In the genomic region with DNA sequence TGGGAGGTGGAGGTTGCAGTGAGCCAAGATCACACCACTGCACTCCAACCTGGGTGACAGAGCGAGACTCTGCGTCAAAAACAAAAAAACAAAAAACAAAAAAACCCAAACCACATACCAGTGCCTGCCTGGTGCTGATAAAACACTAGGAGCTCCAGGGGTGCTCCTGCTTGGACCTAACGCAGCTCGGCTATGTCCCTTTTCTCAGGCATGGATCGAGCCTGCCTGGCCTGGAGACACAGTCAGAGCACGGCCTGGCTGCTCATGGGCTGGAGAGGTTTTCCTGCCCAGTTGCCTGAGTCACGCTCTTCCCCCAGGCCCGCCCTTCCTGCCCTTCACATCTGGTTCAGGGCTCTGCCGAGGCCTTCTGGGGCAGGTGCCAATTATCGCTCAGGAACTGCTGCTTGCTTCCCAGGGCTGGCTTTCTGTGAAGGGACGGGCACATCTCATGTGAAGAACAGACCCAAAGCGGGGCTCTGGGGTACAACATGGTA, we compare ENCODE assay signal across 9 cellular contexts. TPM values are rescaled to one million over a fixed set of nuclear protein-coding genes. Genes with fewer than 3 reads are reported as not detected.
DNase-seq lines count a peak whose midpoint lies in the region; ATAC-seq, FAIRE-seq and TF ChIP-seq lines count a peak whose summit lies in the region.
"Had no signal": no experiment of that assay in that cellular context is flagged by ENCODE, and none has a peak within 500 bp of the region (broad histone marks: within the 10 kb centered on the region; RNA-seq: fewer than 3 reads in every experiment).

No MANE protein-coding gene starts in this region.

- no peak for FAIRE-seq in A549 (lab: Jason Lieb, UNC)

- TF ChIP-seq CTCF in A549 (IDR thresholded peaks at IDR 0.05) (no peak), MCF 10A (IDR thresholded peaks at IDR 0.05; ENCODE audit: unreplicated experiment) (no peak), lower leg skin (IDR thresholded peaks at IDR 0.05) (no peak)

- CTCF ChIA-PET in A549 (lab: Yijun Ruan, JAX), result interaction anchor here (1.3 to 2.2 kb wide), 3 partner anchors 23 to 128 kb away, joined by 4 to 11 read pairs (median 4); no protein-coding TSS in a partner anchor
- CTCF ChIA-PET in MCF 10A (lab: Yijun Ruan, JAX), result interaction anchor here (0.7 to 1.6 kb wide), 2 partner anchors 68 to 1342 kb away, joined by 3 to 5 read pairs; no protein-coding TSS in a partner anchor

- no peaks in the 10 kb centered on the region for H3K36me3 Mint-ChIP-seq in MCF 10A (ENCODE audit: insufficient read depth, unreplicated experiment)
- H3K36me3 Mint-ChIP-seq: CD8-positive, alpha-beta T cell had no signal

- no peak overlapping the region for H3K4me2 ChIP-seq in A549

- peak; percentile 77 to 88 for ATAC-seq in A549
- ATAC-seq: CD8-positive, alpha-beta T cell had no signal

- H3K4me3 ChIP-seq in A549 (no peak overlapping the region), lower leg skin (ENCODE audit: low read depth, poor library complexity, severe bottlenecking) (no peak overlapping the region)

- POLR2A ChIA-PET in A549 (lab: Yijun Ruan, JAX) (no interaction called here), MCF 10A (lab: Yijun Ruan, JAX) (interaction anchor here (0.6 to 2.8 kb wide), 14 partner anchors 18 to 924 kb away, joined by 3 to 17 read pairs (median 4); partner anchors contain the start of genes PPA1 and TYSND1)

- H3K4me3 Mint-ChIP-seq in MCF 10A (ENCODE audit: unreplicated experiment), result no peak overlapping the region
- H3K4me3 Mint-ChIP-seq: CD8-positive, alpha-beta T cell had no signal

- no peak for TF ChIP-seq EP300 in A549 (IDR thresholded peaks at IDR 0.05)

- H3K4me1 Mint-ChIP-seq in MCF 10A (ENCODE audit: insufficient read depth, unreplicated experiment), result peaks cover 17% of the 10 kb centered on the region

- 57% methylated on average over 12 of the region's 12 CpGs for WGBS in A549 (ENCODE audit: missing lambda C conversion rate)
- 25 to 31% methylated on average over 12 of the region's 12 CpGs for WGBS in lower leg skin, 2 donors

- DNase-seq in A549 (ENCODE audit: low read depth in 1 of 2, low spot score in 1 of 2) (peak; percentile 31 to 45), Kasumi-1 (lab: John Stamatoyannopoulos, UW) (peak; percentile 71 to 75), MCF 10A (ENCODE audit: unreplicated experiment) (peak; percentile 94), lower leg skin (ENCODE audit: low spot score in 2 of 2) (peak; percentile 83 to 96), NCI-H1436 (lab: John Stamatoyannopoulos, UW) (no peak), NCI-H1048 (lab: John Stamatoyannopoulos, UW) (no peak)
- DNase-seq in stimulated activated naive CD4-positive, alpha-beta T cell treated with Interleukin-2 at 50 U/mL for 16 hours (lab: John Stamatoyannopoulos, UW), result no peak
- no peak for DNase-seq in activated CD4-positive, alpha-beta T cell treated with anti-CD3 and anti-CD28 coated beads, Interleukin-2, amount 50 U/mL, for 48 hours
- DNase-seq: CD8-positive, alpha-beta T cell had no signal

- no peaks in the 10 kb centered on the region for H3K27me3 Mint-ChIP-seq in MCF 10A (ENCODE audit: insufficient read depth, unreplicated experiment)

- intact Hi-C loops in MCF 10A (cut with micrococcal nuclease) (no loop called here), lower leg skin (cut with DNase I; ENCODE audit: low total_unique reads) (no loop called here)

- no peaks in the 10 kb centered on the region for H3K9me3 Mint-ChIP-seq in MCF 10A (ENCODE audit: unreplicated experiment)
- H3K9me3 Mint-ChIP-seq: CD8-positive, alpha-beta T cell had no signal

- no peak for TF ChIP-seq RAD21 in A549 (conservative IDR thresholded peaks at IDR 0.05 in 1 of 2, IDR thresholded peaks at IDR 0.05 in 1 of 2)

- H3K27ac ChIP-seq in A549, result peak overlapping the region in 1 of 2 experiments; percentile 36; a peak in 2 of 6 replicates

- H3K4me1 ChIP-seq in A549, result peaks cover 6% of the 10 kb centered on the region; the same call in 1 of the 3 replicates

- H3K9me3 ChIP-seq in A549, result no peaks in the 10 kb centered on the region

- TF ChIP-seq POLR2A in A549 (IDR thresholded peaks at IDR 0.05; ENCODE audit: low read length) (no peak), lower leg skin (IDR thresholded peaks at IDR 0.05) (no peak)

- no TSS peak for BruUV-seq in MCF 10A (replicated peaks; lab: Mats Ljungman, UMichigan)

- H3K27ac Mint-ChIP-seq in MCF 10A (ENCODE audit: low read depth, unreplicated experiment), result peak overlapping the region; percentile 80
- H3K27ac Mint-ChIP-seq: CD8-positive, alpha-beta T cell had no signal

TF ChIP-seq in A549, 52 proteins besides CTCF, POLR2A, EP300 and RAD21:
- TF ChIP-seq HEYL (CRISPR knock-in tag; IDR thresholded peaks at IDR 0.05) (no peak), HOXB5 (CRISPR knock-in tag; IDR thresholded peaks at IDR 0.05) (no peak), MYC (IDR thresholded peaks at IDR 0.05; ENCODE audit: borderline replicate concordance, low read length) (no peak), EHF (CRISPR knock-in tag; IDR thresholded peaks at IDR 0.05) (no peak), ZSCAN20 (CRISPR knock-in tag; IDR thresholded peaks at IDR 0.05) (no peak), MAFK (IDR thresholded peaks at IDR 0.05; ENCODE audit: partially characterized antibody) (no peak), FOSL2 (IDR thresholded peaks at IDR 0.05) (no peak), FOSL2 (CRISPR knock-in tag; IDR thresholded peaks at IDR 0.05) (no peak)
- TF ChIP-seq, protein P1, sequence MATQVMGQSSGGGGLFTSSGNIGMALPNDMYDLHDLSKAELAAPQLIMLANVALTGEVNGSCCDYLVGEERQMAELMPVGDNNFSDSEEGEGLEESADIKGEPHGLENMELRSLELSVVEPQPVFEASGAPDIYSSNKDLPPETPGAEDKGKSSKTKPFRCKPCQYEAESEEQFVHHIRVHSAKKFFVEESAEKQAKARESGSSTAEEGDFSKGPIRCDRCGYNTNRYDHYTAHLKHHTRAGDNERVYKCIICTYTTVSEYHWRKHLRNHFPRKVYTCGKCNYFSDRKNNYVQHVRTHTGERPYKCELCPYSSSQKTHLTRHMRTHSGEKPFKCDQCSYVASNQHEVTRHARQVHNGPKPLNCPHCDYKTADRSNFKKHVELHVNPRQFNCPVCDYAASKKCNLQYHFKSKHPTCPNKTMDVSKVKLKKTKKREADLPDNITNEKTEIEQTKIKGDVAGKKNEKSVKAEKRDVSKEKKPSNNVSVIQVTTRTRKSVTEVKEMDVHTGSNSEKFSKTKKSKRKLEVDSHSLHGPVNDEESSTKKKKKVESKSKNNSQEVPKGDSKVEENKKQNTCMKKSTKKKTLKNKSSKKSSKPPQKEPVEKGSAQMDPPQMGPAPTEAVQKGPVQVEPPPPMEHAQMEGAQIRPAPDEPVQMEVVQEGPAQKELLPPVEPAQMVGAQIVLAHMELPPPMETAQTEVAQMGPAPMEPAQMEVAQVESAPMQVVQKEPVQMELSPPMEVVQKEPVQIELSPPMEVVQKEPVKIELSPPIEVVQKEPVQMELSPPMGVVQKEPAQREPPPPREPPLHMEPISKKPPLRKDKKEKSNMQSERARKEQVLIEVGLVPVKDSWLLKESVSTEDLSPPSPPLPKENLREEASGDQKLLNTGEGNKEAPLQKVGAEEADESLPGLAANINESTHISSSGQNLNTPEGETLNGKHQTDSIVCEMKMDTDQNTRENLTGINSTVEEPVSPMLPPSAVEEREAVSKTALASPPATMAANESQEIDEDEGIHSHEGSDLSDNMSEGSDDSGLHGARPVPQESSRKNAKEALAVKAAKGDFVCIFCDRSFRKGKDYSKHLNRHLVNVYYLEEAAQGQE (IDR thresholded peaks at IDR 0.05), result no peak

RNA-seq across cellular contexts. Expression of gene NPFFR1, which starts 12.6 kb away (rescaled TPM):
- polyA plus RNA-seq in A549 (2011; rRNA removed) (not detected in 2 replicates), A549 (2017; fragmentation: RNase III; extraction: RNeasy Plus Mini Kit Qiagen cat#74134 plus additional on column Dnase treatment) (not detected in 3 replicates)
- polyA plus RNA-seq in A549 (2012; cell fraction: cytosol; rRNA removed), result not detected in 2 replicates
- not detected in 2 replicates for polyA plus RNA-seq in A549 (2012; cell fraction: nucleus; rRNA removed)
- polyA minus RNA-seq in A549 (2011; rRNA and poly(A)+ RNA removed), result 0.08 TPM in 1 of 2 replicates, not detected in the other
- total RNA-seq in MCF 10A (2022) (not detected in 2 replicates), lower leg skin (under 1 TPM in 2 of 4 donors, not detected in 2; 0.22 to 0.42 TPM)
- total RNA-seq: CD8-positive, alpha-beta T cell had no signal

Comparison
In these comparisons a context has a peak if more than half of its experiments do, and no peak if none do; other contexts are left out.
1. DNase-seq: peak in A549 (2 of 2), Kasumi-1 (2 of 2), MCF 10A (single experiment) and lower leg skin (2 of 2); none in NCI-H1436 (single experiment), NCI-H1048 (single experiment), stimulated activated naive CD4-positive, alpha-beta T cell treated with Interleukin-2 at 50 U/mL for 16 hours (single experiment) and activated CD4-positive, alpha-beta T cell treated with anti-CD3 and anti-CD28 coated beads, Interleukin-2, amount 50 U/mL, for 48 hours (0 of 2).